Comparison of ENCODE assay signal across 26 cellular contexts in genomic region chr7:4209966-4210365, GRCh38.
"Had no signal": no experiment of that assay in that cellular context is flagged by ENCODE, and none has a peak within 500 bp of the region (broad histone marks: within the 10 kb centered on the region; RNA-seq: fewer than 3 reads in every experiment).

No MANE protein-coding gene starts in this region.

- ATAC-seq: heart right ventricle; left cardiac atrium; left lobe of liver; left ventricle myocardium superior; naive thymus-derived CD8-positive, alpha-beta T cell; right lobe of liver had no signal

- H2AFZ ChIP-seq: hepatocyte, parathyroid adenoma had no signal

- H3K9me3 ChIP-seq: heart right ventricle, lower lobe of right lung, right atrium auricular region, right lobe of liver, suprapubic skin, thoracic aorta, tibial artery, vagina had no signal

- H3K36me3 ChIP-seq: heart right ventricle, lower lobe of right lung, right atrium auricular region, right lobe of liver, suprapubic skin, vagina had no signal

- H3K27ac ChIP-seq: heart right ventricle, hepatocyte, lower lobe of right lung, parathyroid adenoma, right atrium auricular region, right lobe of liver, suprapubic skin, thoracic aorta, tibial artery, vagina had no signal

- DNase-seq: heart right ventricle; islet precursor cell; kidney glomerular epithelial cell; left cardiac atrium; left ventricle myocardium superior; lower lobe of right lung; mammary epithelial cell; mesenchymal stem cell; naive thymus-derived CD8-positive, alpha-beta T cell; nucleus accumbens; stimulated activated CD4-positive, alpha-beta T cell treated with anti-CD3 and anti-CD28 coated beads, Interleukin-12 subunit alpha, Interleukin-12 subunit beta, amount 100 ng/mL, for 4 hours; stimulated activated CD4-positive, alpha-beta T cell treated with anti-CD3 and anti-CD28 coated beads, Interleukin-15, amount 100 ng/mL, for 24 hours; stimulated activated CD4-positive, alpha-beta T cell treated with anti-CD3 and anti-CD28 coated beads, Interleukin-2, amount 100 ng/mL, for 24 hours; stimulated activated CD4-positive, alpha-beta T cell treated with anti-CD3 and anti-CD28 coated beads, Interleukin-4, amount 100 ng/mL, for 1 hour; stimulated activated naive CD4-positive, alpha-beta T cell; trophoblast cell had no signal

- H3K4me1 ChIP-seq: heart right ventricle, lower lobe of right lung, parathyroid adenoma, right atrium auricular region, right lobe of liver, tibial artery, vagina had no signal

- H3K4me2 ChIP-seq: hepatocyte, smooth muscle cell had no signal

- H3K27me3 ChIP-seq: hepatocyte, right atrium auricular region, right lobe of liver, suprapubic skin, tibial artery, vagina had no signal

- H3K9ac ChIP-seq: parathyroid adenoma had no signal

- H3K4me3 ChIP-seq: heart right ventricle, hepatocyte, lower lobe of right lung, right atrium auricular region, right lobe of liver, smooth muscle cell, suprapubic skin, thoracic aorta, tibial artery, vagina had no signal
